In genomic region chr2:72914226-72915075, GRCh38 we compare ENCODE assay signal across 1 cellular context.
TF ChIP-seq lines count a peak whose summit lies in the region.

No MANE protein-coding gene starts in this region.

TF ChIP-seq in GM12878, 131 proteins besides CTCF, POLR2A, EP300 and RAD21:
- no peak for TF ChIP-seq BCLAF1 (IDR thresholded peaks at IDR 0.05)
- TF ChIP-seq IKZF1 (conservative IDR thresholded peaks at IDR 0.05), result peak; percentile 14; the same call in 1 of the 2 replicates
